Comparison of ENCODE assay signal across 12 cellular contexts in genomic region chr10:91598211-91598981, GRCh38. TPM values are rescaled to one million over a fixed set of nuclear protein-coding genes. Genes with fewer than 3 reads are reported as not detected.
DNase-seq lines count a peak whose midpoint lies in the region; TF ChIP-seq lines count a peak whose summit lies in the region.
"Had no signal": no experiment of that assay in that cellular context is flagged by ENCODE, and none has a peak within 500 bp of the region (broad histone marks: within the 10 kb centered on the region; RNA-seq: fewer than 3 reads in every experiment).

No MANE protein-coding gene starts in this region.

- H3K14ac ChIP-seq in neuronal stem cell (ENCODE audit: low read length), result no peak overlapping the region

- peak; percentile 63 for DNase-seq in BJ (ENCODE audit: low read depth)
- DNase-seq in RKO (ENCODE audit: low spot score), result peak; percentile 9
- peak; percentile 90 for DNase-seq in epithelial cell of esophagus (ENCODE audit: low read depth)
- DNase-seq in osteoblast (ENCODE audit: insufficient read length, low spot score, missing footprints), result no peak
- DNase-seq in activated naive CD8-positive, alpha-beta T cell treated with anti-CD3 and anti-CD28 coated beads for 36 hours, result no peak
- no peak for DNase-seq in NCI-H2081 treated with DMSO at 0.1 percent for 48 hours (lab: John Stamatoyannopoulos, UW)
- DNase-seq in activated naive CD4-positive, alpha-beta T cell treated with anti-CD3 and anti-CD28 coated beads, Interleukin-2, amount 10 ng/mL, durations not matched to agents 7 days and 5 days, result no peak
- no peak for DNase-seq in neuronal stem cell (ENCODE audit: low spot score)
- DNase-seq: CD4-positive, CD25-positive, alpha-beta regulatory T cell; NCI-H2107; stimulated activated naive CD8-positive, alpha-beta T cell treated with anti-CD3 and anti-CD28 coated beads, Interleukin-15, amount 100 ng/mL, for 72 hours had no signal

- H3K4me1 Mint-ChIP-seq in activated naive CD8-positive, alpha-beta T cell treated with anti-CD3 and anti-CD28 coated beads for 36 hours, result peaks cover 1% of the 10 kb centered on the region
- peaks cover 3% of the 10 kb centered on the region for H3K4me1 Mint-ChIP-seq in activated naive CD4-positive, alpha-beta T cell treated with anti-CD3 and anti-CD28 coated beads, Interleukin-2, amount 10 ng/mL, durations not matched to agents 7 days and 5 days
- H3K4me1 Mint-ChIP-seq: CD4-positive, CD25-positive, alpha-beta regulatory T cell; stimulated activated naive CD8-positive, alpha-beta T cell treated with anti-CD3 and anti-CD28 coated beads, Interleukin-15, amount 100 ng/mL, for 72 hours had no signal

- H3K4me2 ChIP-seq in osteoblast (ENCODE audit: insufficient read depth, low read length), result no peak overlapping the region
- no peak overlapping the region for H3K4me2 ChIP-seq in neuronal stem cell (ENCODE audit: insufficient read depth, low read length, poor library complexity, severe bottlenecking)

- no peak overlapping the region for H2BK15ac ChIP-seq in neuronal stem cell (ENCODE audit: low read length)

- TF ChIP-seq CTCF in BJ (IDR thresholded peaks at IDR 0.05; ENCODE audit: insufficient read depth, low read depth, low read length), result no peak
- no peak for TF ChIP-seq CTCF in epithelial cell of esophagus (IDR thresholded peaks at IDR 0.05; ENCODE audit: insufficient read depth, low read depth, low read length, missing control alignments)
- TF ChIP-seq CTCF in osteoblast (IDR thresholded peaks at IDR 0.05; ENCODE audit: extremely low read depth, low read depth, low read length), result no peak

- H3K79me2 ChIP-seq in osteoblast (ENCODE audit: insufficient read depth, low read length), result no peaks in the 10 kb centered on the region

- no peaks in the 10 kb centered on the region for H3K9me3 Mint-ChIP-seq in activated naive CD8-positive, alpha-beta T cell treated with anti-CD3 and anti-CD28 coated beads for 36 hours
- H3K9me3 Mint-ChIP-seq in activated naive CD4-positive, alpha-beta T cell treated with anti-CD3 and anti-CD28 coated beads, Interleukin-2, amount 10 ng/mL, durations not matched to agents 7 days and 5 days, result no peaks in the 10 kb centered on the region
- H3K9me3 Mint-ChIP-seq: stimulated activated naive CD8-positive, alpha-beta T cell treated with anti-CD3 and anti-CD28 coated beads, Interleukin-15, amount 100 ng/mL, for 72 hours had no signal

- H4K20me1 ChIP-seq in osteoblast (ENCODE audit: insufficient read depth, low read length), result no peaks in the 10 kb centered on the region

- no peak overlapping the region for H3K27ac Mint-ChIP-seq in activated naive CD8-positive, alpha-beta T cell treated with anti-CD3 and anti-CD28 coated beads for 36 hours
- H3K27ac Mint-ChIP-seq in activated naive CD4-positive, alpha-beta T cell treated with anti-CD3 and anti-CD28 coated beads, Interleukin-2, amount 10 ng/mL, durations not matched to agents 7 days and 5 days, result no peak overlapping the region
- H3K27ac Mint-ChIP-seq: CD4-positive, CD25-positive, alpha-beta regulatory T cell; stimulated activated naive CD8-positive, alpha-beta T cell treated with anti-CD3 and anti-CD28 coated beads, Interleukin-15, amount 100 ng/mL, for 72 hours had no signal

- no peak overlapping the region for H2AK5ac ChIP-seq in neuronal stem cell (ENCODE audit: low read depth, low read length)

- POLR2A ChIA-PET in BJ (lab: Charles Lee), result no interaction called here

- H3K4me1 ChIP-seq in osteoblast (ENCODE audit: insufficient read depth, low read length) (peaks cover 28% of the 10 kb centered on the region), neuronal stem cell (ENCODE audit: control insufficient read depth in 2 of 2, insufficient read depth in 1 of 2, low read depth in 1 of 2, low read length in 2 of 2) (no peaks in the 10 kb centered on the region)

- H3K4ac ChIP-seq in neuronal stem cell (ENCODE audit: low read length), result no peak overlapping the region

- H3K27me3 ChIP-seq in BJ (ENCODE audit: control insufficient read depth, insufficient read depth, low read length) (no peaks in the 10 kb centered on the region), osteoblast (ENCODE audit: insufficient read depth, low read length) (no peaks in the 10 kb centered on the region), neuronal stem cell (ENCODE audit: control insufficient read depth in 3 of 3, insufficient read depth in 3 of 3, low read depth in 1 of 3, low read length in 3 of 3) (peaks cover 0 to 25% (median 2%) of the 10 kb centered on the region in 3 experiments)

- H4K91ac ChIP-seq in neuronal stem cell (ENCODE audit: low read depth, low read length, poor library complexity), result no peak overlapping the region

- no peaks in the 10 kb centered on the region for H3K36me3 ChIP-seq in BJ (ENCODE audit: control insufficient read depth, insufficient read depth, low read length)
- no peaks in the 10 kb centered on the region for H3K36me3 ChIP-seq in osteoblast (ENCODE audit: insufficient read depth, low read length)
- H3K36me3 ChIP-seq in neuronal stem cell (replicated peaks in 1 of 2; ENCODE audit: control insufficient read depth in 2 of 2, insufficient read depth in 2 of 2, low read length in 2 of 2), result no peaks in the 10 kb centered on the region

- no CpG with 5 or more reads among the region's 6 CpGs for WGBS in neuronal stem cell (ENCODE audit: extremely low coverage in 2 of 2, insufficient read length in 2 of 2, insufficient replicate concordance in 1 of 2), 2 donors

- H3K4me3 ChIP-seq in BJ (ENCODE audit: low read depth, low read length) (no peak overlapping the region), epithelial cell of esophagus (ENCODE audit: low read length) (no peak overlapping the region), osteoblast (ENCODE audit: insufficient read depth, low read length) (no peak overlapping the region), neuronal stem cell (ENCODE audit: low read length in 2 of 2) (no peak overlapping the region)
- H3K4me3 ChIP-seq: SK-N-MC had no signal

- peak overlapping the region; percentile 26 for H3K27ac ChIP-seq in osteoblast (ENCODE audit: low read depth, low read length)
- H3K27ac ChIP-seq in neuronal stem cell (replicated peaks; ENCODE audit: low read length), result no peak overlapping the region

- H3K9me3 ChIP-seq in osteoblast (ENCODE audit: low read depth, low read length) (no peaks in the 10 kb centered on the region), neuronal stem cell (replicated peaks in 1 of 2; ENCODE audit: control insufficient read depth in 2 of 2, insufficient read depth in 1 of 2, low read depth in 1 of 2, low read length in 2 of 2) (no peaks in the 10 kb centered on the region)

- H3K79me1 ChIP-seq in neuronal stem cell (ENCODE audit: low read depth, low read length), result no peaks in the 10 kb centered on the region

- H2BK12ac ChIP-seq in neuronal stem cell (ENCODE audit: low read length), result no peak overlapping the region

- no peak overlapping the region for H3K4me3 Mint-ChIP-seq in activated naive CD8-positive, alpha-beta T cell treated with anti-CD3 and anti-CD28 coated beads for 36 hours
- H3K4me3 Mint-ChIP-seq in activated naive CD4-positive, alpha-beta T cell treated with anti-CD3 and anti-CD28 coated beads, Interleukin-2, amount 10 ng/mL, durations not matched to agents 7 days and 5 days, result no peak overlapping the region
- H3K4me3 Mint-ChIP-seq: CD4-positive, CD25-positive, alpha-beta regulatory T cell; stimulated activated naive CD8-positive, alpha-beta T cell treated with anti-CD3 and anti-CD28 coated beads, Interleukin-15, amount 100 ng/mL, for 72 hours had no signal

- H2AFZ ChIP-seq in osteoblast (ENCODE audit: low read length) (no peak overlapping the region), neuronal stem cell (ENCODE audit: low read length) (no peak overlapping the region)

- no peak overlapping the region for H3K18ac ChIP-seq in neuronal stem cell (ENCODE audit: low read length)

- no peak overlapping the region for H2BK120ac ChIP-seq in neuronal stem cell (ENCODE audit: low read depth, low read length)

- CTCF ChIA-PET in BJ (lab: Yijun Ruan, JAX), result interaction anchor here (1.2 kb wide), 1 partner anchor 37 kb away, joined by 4 read pairs; no protein-coding TSS in a partner anchor
- CTCF ChIA-PET in activated naive CD4-positive, alpha-beta T cell treated with anti-CD3 and anti-CD28 coated beads, Interleukin-2, amount 10 ng/mL, durations not matched to agents 7 days and 5 days (lab: Charles Lee), result interaction anchor here (0.6 to 1.8 kb wide), 2 partner anchors 37 to 164 kb away, joined by 3 to 6 read pairs; no protein-coding TSS in a partner anchor

- no peak overlapping the region for H2BK5ac ChIP-seq in neuronal stem cell (ENCODE audit: low read length)

- H3K27me3 Mint-ChIP-seq in activated naive CD8-positive, alpha-beta T cell treated with anti-CD3 and anti-CD28 coated beads for 36 hours, result peaks cover 11% of the 10 kb centered on the region
- peaks cover 16% of the 10 kb centered on the region for H3K27me3 Mint-ChIP-seq in activated naive CD4-positive, alpha-beta T cell treated with anti-CD3 and anti-CD28 coated beads, Interleukin-2, amount 10 ng/mL, durations not matched to agents 7 days and 5 days
- H3K27me3 Mint-ChIP-seq: CD4-positive, CD25-positive, alpha-beta regulatory T cell had no signal

- H3K9ac ChIP-seq in neuronal stem cell (ENCODE audit: low read depth, low read length, poor library complexity), result no peak overlapping the region

- H3K36me3 Mint-ChIP-seq in activated naive CD8-positive, alpha-beta T cell treated with anti-CD3 and anti-CD28 coated beads for 36 hours, result no peaks in the 10 kb centered on the region
- H3K36me3 Mint-ChIP-seq in activated naive CD4-positive, alpha-beta T cell treated with anti-CD3 and anti-CD28 coated beads, Interleukin-2, amount 10 ng/mL, durations not matched to agents 7 days and 5 days, result no peaks in the 10 kb centered on the region
- H3K36me3 Mint-ChIP-seq: CD4-positive, CD25-positive, alpha-beta regulatory T cell had no signal

- no peak overlapping the region for H3K23ac ChIP-seq in neuronal stem cell (ENCODE audit: low read depth, low read length, poor library complexity)

- no peak overlapping the region for H4K8ac ChIP-seq in neuronal stem cell (ENCODE audit: low read depth, low read length)

RNA-seq across cellular contexts. Expression of gene PPP1R3C, which starts 34.5 kb away (rescaled TPM):
- polyA plus RNA-seq in BJ (2011; rRNA removed), result 33.4 and 53.4 TPM in 2 replicates
- polyA minus RNA-seq in BJ (2011; rRNA and poly(A)+ RNA removed), result 44.4 and 56.2 TPM in 2 replicates
- total RNA-seq in osteoblast, result 73.4 and 87.9 TPM in 2 replicates
- under 1 TPM; 0.25 to 0.36 TPM for total RNA-seq in activated naive CD8-positive, alpha-beta T cell treated with anti-CD3 and anti-CD28 coated beads for 36 hours
- polyA plus RNA-seq in neuronal stem cell (2013, experiment 1 of 2), result 3.3 TPM
- polyA plus RNA-seq in neuronal stem cell (2013, experiment 2 of 2), result 3.4 TPM
- total RNA-seq: CD4-positive, CD25-positive, alpha-beta regulatory T cell had no signal
- polyA plus RNA-seq: CD4-positive, CD25-positive, alpha-beta regulatory T cell had no signal

Comparison
In these comparisons a context has a peak if more than half of its experiments do, and no peak if none do; other contexts are left out.
1. DNase-seq: peak in BJ (single experiment), RKO (single experiment) and epithelial cell of esophagus (single experiment); none in osteoblast (single experiment), activated naive CD8-positive, alpha-beta T cell treated with anti-CD3 and anti-CD28 coated beads for 36 hours (single experiment), NCI-H2081 treated with DMSO at 0.1 percent for 48 hours (single experiment), activated naive CD4-positive, alpha-beta T cell treated with anti-CD3 and anti-CD28 coated beads, Interleukin-2, amount 10 ng/mL, durations not matched to agents 7 days and 5 days (single experiment) and neuronal stem cell (single experiment).
2. RNA of gene PPP1R3C, which starts 34.5 kb away (total RNA-seq): 73.4 to 87.9 TPM in osteoblast; 0.25 to 0.36 TPM in activated naive CD8-positive, alpha-beta T cell treated with anti-CD3 and anti-CD28 coated beads for 36 hours; every median in the first group is over 10 times any median in the second.